In genomic region chr4:54063224-54063623, GRCh38 we compare ENCODE assay signal across 8 cellular contexts. TPM values are rescaled to one million over a fixed set of nuclear protein-coding genes. Genes with fewer than 3 reads are reported as not detected.
DNase-seq lines count a peak whose midpoint lies in the region; ATAC-seq and TF ChIP-seq lines count a peak whose summit lies in the region.

No MANE protein-coding gene starts in this region.

- peaks cover 17% of the 10 kb centered on the region for H3K36me3 Mint-ChIP-seq in dendritic cell treated with granulocyte-macrophage colony-stimulating factor and Interleukin-4, amounts not matched to agents 40 ng/mL and 50 ng/mL, for 4 days (ENCODE audit: low read depth)

- peak overlapping the region; percentile 89 for H3K4me3 Mint-ChIP-seq in dendritic cell treated with granulocyte-macrophage colony-stimulating factor and Interleukin-4, amounts not matched to agents 40 ng/mL and 50 ng/mL, for 4 days

- H3K27ac Mint-ChIP-seq in dendritic cell treated with granulocyte-macrophage colony-stimulating factor and Interleukin-4, amounts not matched to agents 40 ng/mL and 50 ng/mL, for 4 days = peak overlapping the region; percentile 97

- H3K9me3 Mint-ChIP-seq in dendritic cell treated with granulocyte-macrophage colony-stimulating factor and Interleukin-4, amounts not matched to agents 40 ng/mL and 50 ng/mL, for 4 days = no peaks in the 10 kb centered on the region

- ATAC-seq in GM21717 (IDR thresholded peaks at IDR 0.05; ENCODE audit: unreplicated experiment) (no peak), HG03108 (IDR thresholded peaks at IDR 0.05; ENCODE audit: unreplicated experiment) (no peak)

- intact Hi-C loops in dendritic cell treated with granulocyte-macrophage colony-stimulating factor and Interleukin-4, amounts not matched to agents 40 ng/mL and 50 ng/mL, for 4 days (cut with micrococcal nuclease) = loop anchor here (5.0 kb wide), 1 partner anchor 61 kb away; no protein-coding TSS in a partner anchor

- H3K27me3 Mint-ChIP-seq in dendritic cell treated with granulocyte-macrophage colony-stimulating factor and Interleukin-4, amounts not matched to agents 40 ng/mL and 50 ng/mL, for 4 days = no peaks in the 10 kb centered on the region

- in situ Hi-C loops in GM13977 (cut with MboI; ENCODE audit: low pct_unique_long_range_greater_than_20kb, low sequenced_read_pairs, unreplicated experiment) = no loop called here

- H3K4me1 Mint-ChIP-seq in dendritic cell treated with granulocyte-macrophage colony-stimulating factor and Interleukin-4, amounts not matched to agents 40 ng/mL and 50 ng/mL, for 4 days (ENCODE audit: low read depth) = peaks cover 28% of the 10 kb centered on the region

- TF ChIP-seq CTCF in GM13977 (IDR thresholded peaks at IDR 0.05; ENCODE audit: extremely low read depth, insufficient read depth, missing control alignments) = no peak

- DNase-seq in GM13977 (ENCODE audit: low spot score) (peak; percentile 14), OCI-M1 (lab: John Stamatoyannopoulos, UW) (peak; percentile 51), myocyte (ENCODE audit: low read depth) (peak; percentile 14), NCI-H187 (lab: John Stamatoyannopoulos, UW) (no peak), cerebellar nuclear complex (lab: John Stamatoyannopoulos, UW) (no peak)

RNA-seq across cellular contexts. Expression of gene CHIC2, which starts 1.2 kb away (rescaled TPM):
- total RNA-seq in myocyte = 31.3 and 43.7 TPM in 2 replicates
- 41.4 TPM for polyA plus RNA-seq in myocyte (2012)

RNA-seq across cellular contexts. Expression of gene GSX2, which starts 36.7 kb away (rescaled TPM):
- not detected in 2 replicates for total RNA-seq in myocyte
- polyA plus RNA-seq in myocyte (2012) = 0.08 TPM

Comparison
In these comparisons a context has a peak if more than half of its experiments do, and no peak if none do; other contexts are left out.
1. DNase-seq: peak in GM13977 (single experiment), OCI-M1 (single experiment) and myocyte (single experiment); none in NCI-H187 (0 of 2) and cerebellar nuclear complex (0 of 2).